ENCODE assay signal across 10 cellular contexts in genomic region chr11:205221-206001, GRCh38. TPM values are rescaled to one million over a fixed set of nuclear protein-coding genes. Genes with fewer than 3 reads are reported as not detected.
DNase-seq lines count a peak whose midpoint lies in the region; ATAC-seq, FAIRE-seq and TF ChIP-seq lines count a peak whose summit lies in the region.
"Had no signal": no experiment of that assay in that cellular context is flagged by ENCODE, and none has a peak within 500 bp of the region (broad histone marks: within the 10 kb centered on the region; RNA-seq: fewer than 3 reads in every experiment).

No MANE protein-coding gene starts in this region.

- H3K27me3 ChIP-seq in rectal smooth muscle tissue (ENCODE audit: control insufficient read depth, insufficient read depth, low read length): no peaks in the 10 kb centered on the region

- peaks cover 22% of the 10 kb centered on the region for H3K4me1 ChIP-seq in rectal smooth muscle tissue (ENCODE audit: control insufficient read depth, insufficient read depth, low read length)

- peaks cover 8% of the 10 kb centered on the region; the same call in 1 of the 2 replicates for H3K4me1 Mint-ChIP-seq in WTC11
- no peaks in the 10 kb centered on the region for H3K4me1 Mint-ChIP-seq in glutamatergic neuron (ENCODE audit: low read depth, unreplicated experiment)

- H3K36me3 ChIP-seq in rectal smooth muscle tissue (ENCODE audit: control insufficient read depth, insufficient read depth, low read length): peaks cover 31% of the 10 kb centered on the region

- TF ChIP-seq CTCF in WTC11 (IDR thresholded peaks at IDR 0.05) (no peak), glutamatergic neuron (IDR thresholded peaks at IDR 0.05; ENCODE audit: partially characterized antibody, unreplicated experiment) (no peak)

- no peak for TF ChIP-seq POLR2A in GM12891 (IDR thresholded peaks at IDR 0.05; ENCODE audit: low read depth, low read length)

- peak overlapping the region; percentile 87 for H3K9ac ChIP-seq in rectal smooth muscle tissue (ENCODE audit: low read length)

- H3K9me3 Mint-ChIP-seq in WTC11 (no peaks in the 10 kb centered on the region), glutamatergic neuron (ENCODE audit: unreplicated experiment) (peaks cover 16% of the 10 kb centered on the region)

- H3K27me3 Mint-ChIP-seq in WTC11 (ENCODE audit: low read depth): no peaks in the 10 kb centered on the region
- peaks cover 15% of the 10 kb centered on the region for H3K27me3 Mint-ChIP-seq in glutamatergic neuron (ENCODE audit: unreplicated experiment)

- FAIRE-seq in GM12891 (lab: Jason Lieb, UNC): no peak

- no peak overlapping the region for H3K27ac ChIP-seq in rectal smooth muscle tissue (ENCODE audit: low read depth, low read length)

- CTCF ChIA-PET in WTC11 (lab: Charles Lee): no interaction called here
- CTCF ChIA-PET in HEK293T (lab: Yijun Ruan, JAX): no interaction called here

- H3K27ac Mint-ChIP-seq in WTC11 (no peak overlapping the region), glutamatergic neuron (ENCODE audit: unreplicated experiment) (no peak overlapping the region)

- DNase-seq in GM12891 (ENCODE audit: insufficient read length, low spot score): no peak
- no peak for DNase-seq in WTC11 (ENCODE audit: low spot score)
- DNase-seq in glutamatergic neuron: no peak
- DNase-seq in HEK293T (ENCODE audit: extremely low spot score): no peak
- DNase-seq in activated CD4-positive, alpha-beta T cell treated with anti-CD3 and anti-CD28 coated beads for 48 hours: no peak
- no peak for DNase-seq in GM03348 (ENCODE audit: low spot score)
- DNase-seq: NCI-H510A; stimulated activated CD4-positive, alpha-beta T cell treated with anti-CD3 and anti-CD28 coated beads, Interleukin-4, amount 100 ng/mL, for 4 hours had no signal

- peak overlapping the region; percentile 79 for H3K4me3 ChIP-seq in rectal smooth muscle tissue (ENCODE audit: low read length)

- ATAC-seq in WTC11 (no peak), GM21423 (IDR thresholded peaks at IDR 0.05; ENCODE audit: unreplicated experiment) (no peak)

- H3K36me3 Mint-ChIP-seq in WTC11: peaks cover 21% of the 10 kb centered on the region
- no peaks in the 10 kb centered on the region for H3K36me3 Mint-ChIP-seq in glutamatergic neuron (ENCODE audit: unreplicated experiment)

- POLR2A ChIA-PET in WTC11 (lab: Charles Lee) (no interaction called here), HEK293T (lab: Yijun Ruan, JAX) (no interaction called here)

- H3K4me3 Mint-ChIP-seq in WTC11: peak overlapping the region; percentile 97
- H3K4me3 Mint-ChIP-seq in glutamatergic neuron (ENCODE audit: unreplicated experiment): peak overlapping the region; percentile 97

TF ChIP-seq in GM12891, 5 proteins besides CTCF, POLR2A, EP300 and RAD21:
- TF ChIP-seq POLR2AphosphoS5 (IDR thresholded peaks at IDR 0.05; ENCODE audit: low read depth, low read length): peak; percentile 23; the same call in 1 of the 2 replicates
- no peak for TF ChIP-seq PAX5 (IDR thresholded peaks at IDR 0.05; ENCODE audit: insufficient read depth, low read length, severe bottlenecking)
- no peak for TF ChIP-seq TAF1 (IDR thresholded peaks at IDR 0.05; ENCODE audit: low read depth, low read length)
- TF ChIP-seq SPI1 (IDR thresholded peaks at IDR 0.05; ENCODE audit: low read depth, low read length): no peak
- TF ChIP-seq POU2F2 (IDR thresholded peaks at IDR 0.05; ENCODE audit: low read depth, low read length): no peak

TF ChIP-seq in WTC11, 78 proteins besides CTCF, POLR2A, EP300 and RAD21:
- TF ChIP-seq ERG (CRISPR knock-in tag; IDR thresholded peaks at IDR 0.05) (no peak), ZNF671 (CRISPR knock-in tag; IDR thresholded peaks at IDR 0.05) (no peak)

TF ChIP-seq in HEK293T, 16 proteins besides CTCF, POLR2A, EP300 and RAD21:
- TF ChIP-seq SUZ12 (IDR thresholded peaks at IDR 0.05) (no peak), HDGF (IDR thresholded peaks at IDR 0.05; ENCODE audit: borderline replicate concordance) (no peak), ARNT (IDR thresholded peaks at IDR 0.05) (no peak), PKNOX1 (IDR thresholded peaks at IDR 0.05) (no peak), LEF1 (IDR thresholded peaks at IDR 0.05; ENCODE audit: borderline replicate concordance) (no peak), BHLHE40 (IDR thresholded peaks at IDR 0.05; ENCODE audit: borderline replicate concordance) (no peak), FOXA1 (IDR thresholded peaks at IDR 0.05) (no peak), ZNF384 (IDR thresholded peaks at IDR 0.05) (no peak), FOXM1 (IDR thresholded peaks at IDR 0.05; ENCODE audit: borderline replicate concordance) (no peak), L3MBTL2 (conservative IDR thresholded peaks at IDR 0.05) (no peak), FOXK2 (IDR thresholded peaks at IDR 0.05) (no peak), TARDBP (IDR thresholded peaks at IDR 0.05) (no peak), ELF4 (IDR thresholded peaks at IDR 0.05) (no peak), SP1 (IDR thresholded peaks at IDR 0.05) (no peak), NFRKB (IDR thresholded peaks at IDR 0.05) (no peak)

RNA-seq across cellular contexts. Expression of gene BET1L, which starts 1.8 kb away (rescaled TPM):
- polyA plus RNA-seq in GM12891 (2012; ENCODE audit: low read depth, missing spikeins): 31.1 TPM
- total RNA-seq in WTC11 (2021) (45.1 to 51.4 TPM (median 47.0 TPM) in 3 replicates), glutamatergic neuron (ENCODE audit: unreplicated experiment) (45.5 TPM)

RNA-seq across cellular contexts. Expression of gene RIC8A, which starts 2.1 kb away (rescaled TPM):
- polyA plus RNA-seq in GM12891 (2012; ENCODE audit: low read depth, missing spikeins): 55.0 TPM
- total RNA-seq in WTC11 (2021) (67.8 to 69.5 TPM (median 68.3 TPM) in 3 replicates), glutamatergic neuron (ENCODE audit: unreplicated experiment) (95.5 TPM)

RNA-seq across cellular contexts. Expression of gene SCGB1C1, which starts 12.5 kb away (rescaled TPM):
- polyA plus RNA-seq in GM12891 (2012; ENCODE audit: low read depth, missing spikeins): not detected
- total RNA-seq in WTC11 (2021): not detected in 3 replicates
- not detected for total RNA-seq in glutamatergic neuron (ENCODE audit: unreplicated experiment)

RNA-seq across cellular contexts. Expression of gene SIRT3, which starts 30.7 kb away (rescaled TPM):
- 17.3 TPM for polyA plus RNA-seq in GM12891 (2012; ENCODE audit: low read depth, missing spikeins)
- 19.2 to 21.0 TPM (median 20.5 TPM) in 3 replicates for total RNA-seq in WTC11 (2021)
- total RNA-seq in glutamatergic neuron (ENCODE audit: unreplicated experiment): 23.6 TPM

RNA-seq across cellular contexts. Expression of gene PSMD13, which starts 31.4 kb away (rescaled TPM):
- 125 TPM for polyA plus RNA-seq in GM12891 (2012; ENCODE audit: low read depth, missing spikeins)
- 144 to 148 TPM (median 147 TPM) in 3 replicates for total RNA-seq in WTC11 (2021)
- total RNA-seq in glutamatergic neuron (ENCODE audit: unreplicated experiment): 136 TPM
